Comparison of ENCODE assay signal across 1 cellular context in the genomic region with DNA sequence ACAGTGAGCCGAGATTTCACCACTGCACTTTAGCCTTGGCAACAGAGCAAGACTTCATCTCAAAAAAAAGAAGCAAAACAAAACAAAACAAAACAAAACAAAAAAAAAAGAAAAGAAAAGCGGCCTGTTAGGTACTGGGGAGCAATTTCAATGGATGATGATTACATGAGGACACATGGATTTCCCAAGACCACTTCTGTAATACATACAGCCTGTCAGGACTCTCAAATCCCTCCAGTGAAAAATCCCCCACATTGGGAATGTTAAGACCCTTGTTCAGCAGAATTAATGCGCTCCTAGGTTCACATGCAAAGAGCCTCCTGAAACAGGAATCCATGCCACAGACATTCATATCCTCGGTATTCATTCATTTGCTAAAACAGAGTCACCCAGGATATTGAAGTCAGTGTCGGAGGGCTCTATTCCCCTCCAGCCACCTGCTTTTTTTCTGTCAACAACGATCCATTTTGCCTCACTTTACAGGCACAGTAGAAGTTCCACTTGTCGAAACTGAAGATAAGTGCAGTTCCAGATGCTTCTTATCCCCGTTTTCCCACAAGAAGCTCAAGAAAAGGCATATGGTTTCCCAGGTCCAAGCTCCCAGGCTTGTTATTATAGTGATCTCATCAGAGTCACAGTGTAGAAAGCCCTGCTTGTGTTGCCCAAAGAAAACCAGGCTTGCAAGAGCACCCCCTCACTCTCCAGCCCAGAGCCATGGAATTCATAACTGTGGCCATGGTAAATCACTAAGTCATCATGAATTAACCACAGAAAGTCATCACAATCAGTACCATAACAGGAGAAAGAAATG.
TF ChIP-seq lines count a peak whose summit lies in the region.

No MANE protein-coding gene starts in this region.

TF ChIP-seq in HCT116, 20 proteins besides CTCF, POLR2A, EP300 and RAD21 (continued from another document):
- TF ChIP-seq, protein P1, sequence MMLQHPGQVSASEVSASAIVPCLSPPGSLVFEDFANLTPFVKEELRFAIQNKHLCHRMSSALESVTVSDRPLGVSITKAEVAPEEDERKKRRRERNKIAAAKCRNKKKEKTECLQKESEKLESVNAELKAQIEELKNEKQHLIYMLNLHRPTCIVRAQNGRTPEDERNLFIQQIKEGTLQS (IDR thresholded peaks at IDR 0.05) = no peak
- no peak for TF ChIP-seq FOSL1 (IDR thresholded peaks at IDR 0.05; ENCODE audit: low read depth)
- no peak for TF ChIP-seq EGR1 (IDR thresholded peaks at IDR 0.05; ENCODE audit: low read depth)
